12 cellular contexts compared by ENCODE assay signal in genomic region chr19:38583219-38583984, GRCh38. TPM values are rescaled to one million over a fixed set of nuclear protein-coding genes. Genes with fewer than 3 reads are reported as not detected.
DNase-seq lines count a peak whose midpoint lies in the region; ATAC-seq and TF ChIP-seq lines count a peak whose summit lies in the region.
"Had no signal": no experiment of that assay in that cellular context is flagged by ENCODE, and none has a peak within 500 bp of the region (broad histone marks: within the 10 kb centered on the region; RNA-seq: fewer than 3 reads in every experiment).

No MANE protein-coding gene starts in this region.

- no peak for DNase-seq in activated T-cell treated with anti-CD3 and anti-CD28 coated beads, Interleukin-2, amount 50 U/mL, for 72 hours
- DNase-seq in activated T-cell treated with anti-CD3 and anti-CD28 coated beads for 4 hours (no peak), NOMO-1 treated with dmso at 0.1 percent for 144 hours (lab: John Stamatoyannopoulos, UW; ENCODE audit: unreplicated experiment) (peak; percentile 45), suprapubic skin (ENCODE audit: low spot score in 2 of 2) (no peak), left ventricle myocardium inferior (no peak), T-helper 9 cell (no peak)
- DNase-seq: anterior cingulate cortex, occipital lobe, PC-3 had no signal

- peak overlapping the region; percentile 26 for H3K27ac Mint-ChIP-seq in activated T-cell treated with anti-CD3 and anti-CD28 coated beads, Interleukin-2, amount 50 U/mL, for 72 hours
- peak overlapping the region; percentile 70 for H3K27ac Mint-ChIP-seq in stimulated activated memory B cell treated with anti-CD40 and anti-IgM and Interleukin-4, amounts not matched to agents 10 μg/mL and 1 μg/mL and 100 μg/mL, for 72 hours

- no peaks in the 10 kb centered on the region for H3K4me1 Mint-ChIP-seq in activated T-cell treated with anti-CD3 and anti-CD28 coated beads, Interleukin-2, amount 50 U/mL, for 72 hours (ENCODE audit: low read depth)
- H3K4me1 Mint-ChIP-seq in stimulated activated memory B cell treated with anti-CD40 and anti-IgM and Interleukin-4, amounts not matched to agents 10 μg/mL and 1 μg/mL and 100 μg/mL, for 72 hours, result peaks cover 37% of the 10 kb centered on the region

- H3K36me3 Mint-ChIP-seq in activated T-cell treated with anti-CD3 and anti-CD28 coated beads, Interleukin-2, amount 50 U/mL, for 72 hours (ENCODE audit: insufficient read depth in 2 of 2), result peaks cover 5 to 6% of the 10 kb centered on the region in 2 donors
- peaks cover 11% of the 10 kb centered on the region for H3K36me3 Mint-ChIP-seq in stimulated activated memory B cell treated with anti-CD40 and anti-IgM and Interleukin-4, amounts not matched to agents 10 μg/mL and 1 μg/mL and 100 μg/mL, for 72 hours

- H3K4me3 Mint-ChIP-seq in activated T-cell treated with anti-CD3 and anti-CD28 coated beads, Interleukin-2, amount 50 U/mL, for 72 hours, result no peak overlapping the region
- H3K4me3 Mint-ChIP-seq in stimulated activated memory B cell treated with anti-CD40 and anti-IgM and Interleukin-4, amounts not matched to agents 10 μg/mL and 1 μg/mL and 100 μg/mL, for 72 hours, result peak overlapping the region; percentile 25

- no peaks in the 10 kb centered on the region for H3K27me3 ChIP-seq in suprapubic skin
- no peaks in the 10 kb centered on the region for H3K27me3 ChIP-seq in left ventricle myocardium inferior (ENCODE audit: low read depth)
- H3K27me3 ChIP-seq: vagina had no signal

- TF ChIP-seq EP300 in suprapubic skin (IDR thresholded peaks at IDR 0.05), result no peak

- 84% methylated on average over 14 of the region's 14 CpGs for WGBS in suprapubic skin

- peak; percentile 38 to 39 for ATAC-seq in activated T-cell treated with anti-CD3 and anti-CD28 coated beads, Interleukin-2, amount 50 U/mL, for 72 hours (replicated peaks in 1 of 2)
- ATAC-seq in HG02642 (IDR thresholded peaks at IDR 0.05; ENCODE audit: poor library complexity, unreplicated experiment), result peak; percentile 78
- peak; percentile 95 for ATAC-seq in stimulated activated memory B cell treated with anti-CD40 and anti-IgM and Interleukin-4, amounts not matched to agents 10 μg/mL and 1 μg/mL and 100 μg/mL, for 72 hours
- ATAC-seq: PC-3 had no signal

- no peak for TF ChIP-seq POLR2A in suprapubic skin (IDR thresholded peaks at IDR 0.05)

- H3K36me3 ChIP-seq in suprapubic skin (peaks cover 5% of the 10 kb centered on the region), left ventricle myocardium inferior (no peaks in the 10 kb centered on the region)
- H3K36me3 ChIP-seq: vagina had no signal

- H3K27ac ChIP-seq in suprapubic skin (no peak overlapping the region), left ventricle myocardium inferior (replicated peaks) (no peak overlapping the region)
- H3K27ac ChIP-seq: vagina had no signal

- H3K27me3 Mint-ChIP-seq in activated T-cell treated with anti-CD3 and anti-CD28 coated beads, Interleukin-2, amount 50 U/mL, for 72 hours (ENCODE audit: low read depth), result no peaks in the 10 kb centered on the region
- H3K27me3 Mint-ChIP-seq in stimulated activated memory B cell treated with anti-CD40 and anti-IgM and Interleukin-4, amounts not matched to agents 10 μg/mL and 1 μg/mL and 100 μg/mL, for 72 hours, result no peaks in the 10 kb centered on the region

- no peaks in the 10 kb centered on the region for H3K9me3 Mint-ChIP-seq in activated T-cell treated with anti-CD3 and anti-CD28 coated beads, Interleukin-2, amount 50 U/mL, for 72 hours
- H3K9me3 Mint-ChIP-seq in stimulated activated memory B cell treated with anti-CD40 and anti-IgM and Interleukin-4, amounts not matched to agents 10 μg/mL and 1 μg/mL and 100 μg/mL, for 72 hours, result no peaks in the 10 kb centered on the region

- intact Hi-C loops in left ventricle myocardium inferior (cut with micrococcal nuclease), result no loop called here

- TF ChIP-seq CTCF in suprapubic skin (IDR thresholded peaks at IDR 0.05) (no peak), left ventricle myocardium inferior (IDR thresholded peaks at IDR 0.05; ENCODE audit: borderline replicate concordance) (no peak)

- H3K9me3 ChIP-seq in suprapubic skin (no peaks in the 10 kb centered on the region), left ventricle myocardium inferior (replicated peaks) (no peaks in the 10 kb centered on the region)
- H3K9me3 ChIP-seq: vagina had no signal

- H3K4me3 ChIP-seq in suprapubic skin (no peak overlapping the region), left ventricle myocardium inferior (no peak overlapping the region)
- H3K4me3 ChIP-seq: vagina had no signal

- H3K4me1 ChIP-seq in suprapubic skin (peaks cover 4% of the 10 kb centered on the region), left ventricle myocardium inferior (no peaks in the 10 kb centered on the region)
- H3K4me1 ChIP-seq: vagina had no signal

RNA-seq across cellular contexts. Expression of gene MAP4K1, which starts 34.4 kb away (rescaled TPM):
- total RNA-seq in activated T-cell treated with anti-CD3 and anti-CD28 coated beads, Interleukin-2, amount 50 U/mL, for 72 hours, result 100 to 1,000 TPM; 261 to 262 TPM
- total RNA-seq in suprapubic skin (1 to 10 TPM in 3 of 4 donors, under 1 TPM in 1; 0.68 to 2.8 (median 1.8) TPM), left ventricle myocardium inferior (1.6 TPM)

RNA-seq across cellular contexts. Expression of gene EIF3K, which starts 35.6 kb away (rescaled TPM):
- 100 to 1,000 TPM; 219 to 237 TPM for total RNA-seq in activated T-cell treated with anti-CD3 and anti-CD28 coated beads, Interleukin-2, amount 50 U/mL, for 72 hours
- 100 to 1,000 TPM; 274 to 587 (median 557) TPM for total RNA-seq in suprapubic skin
- total RNA-seq in left ventricle myocardium inferior, result 598 TPM

Comparison
In these comparisons a context has a peak if more than half of its experiments do, and no peak if none do; other contexts are left out.
1. ATAC-seq: peak in every context shown above with its lines; median percentile 95 in stimulated activated memory B cell treated with anti-CD40 and anti-IgM and Interleukin-4, amounts not matched to agents 10 μg/mL and 1 μg/mL and 100 μg/mL, for 72 hours; 78 in HG02642; 38 in activated T-cell treated with anti-CD3 and anti-CD28 coated beads, Interleukin-2, amount 50 U/mL, for 72 hours.
2. RNA of gene MAP4K1, which starts 34.4 kb away (total RNA-seq): 261 to 262 TPM in activated T-cell treated with anti-CD3 and anti-CD28 coated beads, Interleukin-2, amount 50 U/mL, for 72 hours; 0.68 to 2.8 TPM in suprapubic skin and 1.6 TPM in left ventricle myocardium inferior (single experiment); every median in the first group is over 10 times any median in the second.